Comparison of ENCODE assay signal across 13 cellular contexts in the genomic region with DNA sequence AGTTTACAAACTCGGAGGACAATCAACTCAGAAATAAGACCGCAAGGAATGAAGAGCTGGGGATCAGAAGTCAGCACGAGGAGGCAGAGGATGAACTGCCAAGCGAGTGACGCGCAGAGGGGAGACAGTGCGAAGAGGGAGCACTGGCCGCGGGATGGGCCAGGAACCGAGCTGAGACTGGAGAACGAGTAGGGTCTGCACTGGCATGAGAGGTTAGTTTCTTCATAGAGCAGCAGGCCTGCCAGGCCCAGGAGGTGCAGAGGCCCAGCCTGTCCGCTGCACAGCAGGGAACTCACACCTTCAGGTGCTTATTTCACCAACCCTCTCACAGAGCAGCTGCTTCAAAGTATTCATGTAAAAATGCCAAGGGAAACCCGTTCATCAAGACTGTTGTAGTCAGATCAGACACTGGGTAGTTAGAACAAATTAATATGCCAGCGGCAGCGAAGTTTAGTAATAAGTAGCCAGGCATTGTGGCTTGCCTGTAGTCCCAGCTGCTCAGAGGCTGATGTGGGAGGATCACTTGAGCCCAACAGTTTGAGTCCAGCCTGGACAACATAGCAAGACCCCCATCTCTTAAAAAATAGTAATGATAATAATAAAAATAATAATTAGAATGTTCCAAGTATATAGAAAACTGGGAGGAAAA.
DNase-seq lines count a peak whose midpoint lies in the region; ATAC-seq and TF ChIP-seq lines count a peak whose summit lies in the region.
"Had no signal": no experiment of that assay in that cellular context is flagged by ENCODE, and none has a peak within 500 bp of the region (broad histone marks: within the 10 kb centered on the region; RNA-seq: fewer than 3 reads in every experiment).

No MANE protein-coding gene starts in this region.

- intact Hi-C loops in body of pancreas (cut with DNase I) = no loop called here

- H3K27me3 Mint-ChIP-seq in memory B cell = no peaks in the 10 kb centered on the region

- no peak overlapping the region for H3K4me3 ChIP-seq in body of pancreas
- no peak overlapping the region for H3K4me3 ChIP-seq in subcutaneous abdominal adipose tissue (ENCODE audit: low read depth in 1 of 5, low read length in 5 of 5)
- H3K4me3 ChIP-seq: K562 had no signal

- H3K27me3 ChIP-seq in body of pancreas = no peaks in the 10 kb centered on the region
- no peaks in the 10 kb centered on the region for H3K27me3 ChIP-seq in subcutaneous abdominal adipose tissue (ENCODE audit: control insufficient read depth in 5 of 5, insufficient read depth in 4 of 5, low read length in 5 of 5)

- H3K4me1 Mint-ChIP-seq in memory B cell = peaks cover 35% of the 10 kb centered on the region

- DNase-seq in DMS 273 (lab: John Stamatoyannopoulos, UW; ENCODE audit: unreplicated experiment) = peak; percentile 15
- no peak for DNase-seq in DMS 273 treated with DMSO at 0.1 percent for 48 hours (lab: John Stamatoyannopoulos, UW)
- no peak for DNase-seq in body of pancreas
- no peak for DNase-seq in memory B cell (ENCODE audit: low spot score in 2 of 2)
- no peak for DNase-seq in foreskin melanocyte
- DNase-seq: effector CD4-positive, alpha-beta T cell; immature natural killer cell; NCI-H524 treated with DMSO at 0.1 percent for 48 hours; T-helper 1 cell had no signal

- H3K27ac Mint-ChIP-seq in memory B cell = peak overlapping the region; percentile 91

- H3K4me1 ChIP-seq in body of pancreas (peaks cover 33% of the 10 kb centered on the region), subcutaneous abdominal adipose tissue (ENCODE audit: control insufficient read depth in 5 of 5, insufficient read depth in 5 of 5, low read length in 5 of 5) (peaks cover 7 to 37% (median 28%) of the 10 kb centered on the region in 5 donors)

- no peak for TF ChIP-seq CTCF in body of pancreas (IDR thresholded peaks at IDR 0.05)

- H3K36me3 Mint-ChIP-seq in memory B cell = peaks cover 27% of the 10 kb centered on the region

- TF ChIP-seq POLR2A in body of pancreas (IDR thresholded peaks at IDR 0.05) = no peak

- no peaks in the 10 kb centered on the region for H3K9me3 Mint-ChIP-seq in memory B cell
- H3K9me3 Mint-ChIP-seq: immature natural killer cell had no signal

- H3K36me3 ChIP-seq in body of pancreas (replicated peaks in 1 of 2; ENCODE audit: insufficient read depth in 1 of 2, low read depth in 2 of 2) = no peaks in the 10 kb centered on the region
- H3K36me3 ChIP-seq in subcutaneous abdominal adipose tissue (ENCODE audit: control insufficient read depth in 5 of 5, insufficient read depth in 5 of 5, low read length in 5 of 5) = peaks cover 0 to 9% (median 4%) of the 10 kb centered on the region in 5 donors

- no peak overlapping the region for H3K4me3 Mint-ChIP-seq in memory B cell
- H3K4me3 Mint-ChIP-seq: immature natural killer cell had no signal

- 76% methylated on average over 15 of the region's 15 CpGs for WGBS in body of pancreas, 2 donors

- H3K9me3 ChIP-seq in body of pancreas = no peaks in the 10 kb centered on the region
- no peaks in the 10 kb centered on the region for H3K9me3 ChIP-seq in subcutaneous abdominal adipose tissue (ENCODE audit: control insufficient read depth in 5 of 5, low read length in 5 of 5)

- H3K9ac ChIP-seq in subcutaneous abdominal adipose tissue (ENCODE audit: low read length in 5 of 5) = peak overlapping the region in 1 of 5 donors; percentile 2

- ATAC-seq in body of pancreas (no peak), memory B cell (ENCODE audit: low read depth) (no peak), HG02938 (IDR thresholded peaks at IDR 0.05; ENCODE audit: unreplicated experiment) (no peak), GM21367 (IDR thresholded peaks at IDR 0.05; ENCODE audit: unreplicated experiment) (no peak)

- H3K27ac ChIP-seq in body of pancreas = peak overlapping the region in 3 of 4 donors; percentile 41 to 78 (median 45)
- peak overlapping the region; percentile 43 for H3K27ac ChIP-seq in subcutaneous abdominal adipose tissue (ENCODE audit: low read depth, low read length)
